ENCODE assay signal across 12 cellular contexts in the genomic region with DNA sequence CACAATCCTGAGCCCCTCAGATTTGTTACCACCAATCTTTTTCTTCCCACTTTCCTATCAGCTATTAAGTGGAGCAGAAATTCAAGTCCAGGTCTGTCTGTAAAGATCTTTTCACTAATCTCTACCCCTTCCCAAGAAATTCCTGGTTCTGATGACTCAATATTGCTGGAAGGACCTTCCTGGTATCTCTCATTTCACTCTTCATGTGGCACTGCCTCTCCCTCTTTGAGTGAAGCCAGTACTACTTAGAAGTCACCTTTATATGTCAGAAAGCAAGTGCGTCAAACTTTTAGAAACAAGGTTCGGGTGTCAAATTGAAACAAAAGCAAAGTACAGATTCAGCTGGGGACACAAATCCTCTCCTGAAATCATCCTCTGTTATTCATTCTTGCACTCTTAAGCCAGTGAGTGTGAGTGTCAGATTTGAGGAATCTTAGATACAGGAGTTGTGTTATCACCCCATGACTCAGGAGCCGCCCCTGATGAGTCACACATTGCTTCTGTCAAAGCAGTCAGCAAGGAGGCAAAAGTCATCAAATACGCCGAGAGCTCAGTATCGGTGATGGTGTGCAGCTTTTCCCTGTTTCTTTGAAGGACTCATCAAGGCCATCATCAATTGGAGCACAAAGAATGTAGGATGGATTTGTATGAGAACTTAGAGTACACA.
A peak's percentile ranks its signal among the peaks of the same experiment; 100 is the strongest.
DNase-seq lines count a peak whose midpoint lies in the region; TF ChIP-seq lines count a peak whose summit lies in the region.
"Had no signal": no experiment of that assay in that cellular context is flagged by ENCODE, and none has a peak within 500 bp of the region (broad histone marks: within the 10 kb centered on the region; RNA-seq: fewer than 3 reads in every experiment).

No MANE protein-coding gene starts in this region.

- H4K8ac ChIP-seq in neuronal stem cell (ENCODE audit: low read depth, low read length), result no peak overlapping the region

- no peak overlapping the region for H3K14ac ChIP-seq in neuronal stem cell (ENCODE audit: low read length)

- H3K27ac ChIP-seq in neuronal stem cell (replicated peaks; ENCODE audit: low read length), result no peak overlapping the region
- H3K27ac ChIP-seq in esophagus muscularis mucosa (replicated peaks in 1 of 4), result no peak overlapping the region

- H3K4me3 ChIP-seq in choroid plexus epithelial cell (ENCODE audit: low read depth, low read length), result no peak overlapping the region
- no peak overlapping the region for H3K4me3 ChIP-seq in neuronal stem cell (ENCODE audit: low read length in 2 of 2)
- no peak overlapping the region for H3K4me3 ChIP-seq in esophagus muscularis mucosa

- no peak overlapping the region for H2BK120ac ChIP-seq in neuronal stem cell (ENCODE audit: low read depth, low read length)

- no peak for TF ChIP-seq POLR2A in esophagus muscularis mucosa (IDR thresholded peaks at IDR 0.05; ENCODE audit: low read depth)

- H3K18ac ChIP-seq in neuronal stem cell (ENCODE audit: low read length), result no peak overlapping the region

- no peak overlapping the region for H3K4ac ChIP-seq in neuronal stem cell (ENCODE audit: low read length)

- DNase-seq in GM03348 (ENCODE audit: low spot score) (peak; percentile 5), NCI-H226 (peak; percentile 97), choroid plexus epithelial cell (ENCODE audit: low read depth) (peak; percentile 79), neuronal stem cell (ENCODE audit: low spot score) (peak; percentile 4), esophagus muscularis mucosa (ENCODE audit: extremely low spot score) (no peak), germinal center (ENCODE audit: low spot score) (no peak), D341Med (ENCODE audit: low spot score) (no peak), NCI-H128 (lab: John Stamatoyannopoulos, UW; ENCODE audit: unreplicated experiment) (no peak)
- DNase-seq: effector CD4-positive, alpha-beta T cell; NCI-H2107; stimulated activated CD4-positive, alpha-beta T cell treated with anti-CD3 and anti-CD28 coated beads, Interleukin-12 subunit alpha, Interleukin-12 subunit beta, amount 100 ng/mL, for 4 hours; T-cell had no signal

- H2BK5ac ChIP-seq in neuronal stem cell (ENCODE audit: low read length), result no peak overlapping the region

- H3K36me3 ChIP-seq in neuronal stem cell (replicated peaks in 1 of 2; ENCODE audit: control insufficient read depth in 2 of 2, insufficient read depth in 2 of 2, low read length in 2 of 2) (no peaks in the 10 kb centered on the region), esophagus muscularis mucosa (no peaks in the 10 kb centered on the region)

- H3K27me3 ChIP-seq in neuronal stem cell (ENCODE audit: control insufficient read depth in 3 of 3, insufficient read depth in 3 of 3, low read depth in 1 of 3, low read length in 3 of 3) (no peaks in the 10 kb centered on the region), esophagus muscularis mucosa (no peaks in the 10 kb centered on the region)

- H3K23ac ChIP-seq in neuronal stem cell (ENCODE audit: low read depth, low read length, poor library complexity), result no peak overlapping the region

- no peak overlapping the region for H2BK15ac ChIP-seq in neuronal stem cell (ENCODE audit: low read length)

- intact Hi-C loops in esophagus muscularis mucosa (cut with DNase I), result no loop called here

- no peaks in the 10 kb centered on the region for H3K9me3 ChIP-seq in neuronal stem cell (replicated peaks in 1 of 2; ENCODE audit: control insufficient read depth in 2 of 2, insufficient read depth in 1 of 2, low read depth in 1 of 2, low read length in 2 of 2)
- H3K9me3 ChIP-seq in esophagus muscularis mucosa, result no peaks in the 10 kb centered on the region

- no peak overlapping the region for H3K9ac ChIP-seq in neuronal stem cell (ENCODE audit: low read depth, low read length, poor library complexity)

- peak overlapping the region; percentile 46 for H2AFZ ChIP-seq in neuronal stem cell (ENCODE audit: low read length)

- no peak overlapping the region for H3K4me2 ChIP-seq in neuronal stem cell (ENCODE audit: insufficient read depth, low read length, poor library complexity, severe bottlenecking)

- no peaks in the 10 kb centered on the region for H3K79me1 ChIP-seq in neuronal stem cell (ENCODE audit: low read depth, low read length)

- H4K91ac ChIP-seq in neuronal stem cell (ENCODE audit: low read depth, low read length, poor library complexity), result no peak overlapping the region

- no CpG with 5 or more reads among the region's 6 CpGs for WGBS in neuronal stem cell (ENCODE audit: extremely low coverage in 2 of 2, insufficient read length in 2 of 2, insufficient replicate concordance in 1 of 2), 2 donors
- 77% methylated on average over 6 of the region's 6 CpGs for WGBS in esophagus muscularis mucosa

- no peak for TF ChIP-seq EP300 in esophagus muscularis mucosa (IDR thresholded peaks at IDR 0.05)

- no peak overlapping the region for H2AK5ac ChIP-seq in neuronal stem cell (ENCODE audit: low read depth, low read length)

- TF ChIP-seq CTCF in choroid plexus epithelial cell (conservative IDR thresholded peaks at IDR 0.05; ENCODE audit: low read depth, low read length) (no peak), esophagus muscularis mucosa (IDR thresholded peaks at IDR 0.05) (no peak)

- H3K4me1 ChIP-seq in neuronal stem cell (ENCODE audit: control insufficient read depth in 2 of 2, insufficient read depth in 1 of 2, low read depth in 1 of 2, low read length in 2 of 2) (no peaks in the 10 kb centered on the region), esophagus muscularis mucosa (no peaks in the 10 kb centered on the region)

- H2BK12ac ChIP-seq in neuronal stem cell (ENCODE audit: low read length), result no peak overlapping the region

Comparison
In these comparisons a context has a peak if more than half of its experiments do, and no peak if none do; other contexts are left out.
1. DNase-seq: peak in GM03348 (single experiment), NCI-H226 (single experiment), choroid plexus epithelial cell (single experiment) and neuronal stem cell (single experiment); none in esophagus muscularis mucosa (single experiment), germinal center (single experiment), D341Med (single experiment) and NCI-H128 (single experiment).